ENCODE assay signal across 25 cellular contexts in the genomic region with DNA sequence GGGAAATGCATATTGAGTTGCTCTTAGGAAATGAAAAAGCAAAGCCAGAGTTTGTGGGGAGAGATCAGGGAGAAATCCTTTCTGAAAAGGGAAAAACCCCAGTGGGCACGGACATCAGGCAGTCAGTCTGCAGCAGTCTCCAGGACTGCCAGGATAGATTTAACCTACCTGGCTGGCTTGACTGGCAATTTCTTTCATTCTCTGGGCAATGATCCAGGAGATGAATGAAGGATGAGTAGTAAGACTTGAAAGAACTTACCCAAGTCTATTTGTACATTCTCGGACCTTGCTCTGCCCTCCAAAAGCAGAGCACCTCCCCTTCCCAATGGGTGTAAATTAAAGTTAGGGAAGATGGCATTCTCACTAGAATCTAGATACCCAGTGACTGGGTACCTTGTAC.
"Had no signal": no experiment of that assay in that cellular context is flagged by ENCODE, and none has a peak within 500 bp of the region (broad histone marks: within the 10 kb centered on the region; RNA-seq: fewer than 3 reads in every experiment).

No MANE protein-coding gene starts in this region.

- H3K27ac ChIP-seq: dorsolateral prefrontal cortex, esophagus squamous epithelium, left lung, prostate gland, skin epidermis, spleen, thoracic aorta, tibial nerve, upper lobe of left lung had no signal

- H3K4me3 Mint-ChIP-seq: endodermal cell; naive thymus-derived CD4-positive, alpha-beta T cell; nephron progenitor cell; stimulated activated naive B cell treated with anti-CD40 and anti-IgM and Interleukin-4, amounts not matched to agents 10 μg/mL and 1 μg/mL and 100 μg/mL, for 72 hours; stimulated activated naive CD8-positive, alpha-beta T cell treated with anti-CD3 and anti-CD28 coated beads, Interleukin-15, Interleukin-2, amounts not matched to agents 100 ng/mL and 50 ng/mL, for 24 hours had no signal

- H3K36me3 ChIP-seq: esophagus squamous epithelium, left lung, prostate gland, spleen, thoracic aorta, tibial nerve, upper lobe of left lung had no signal

- H3K9me3 Mint-ChIP-seq: endodermal cell, nephron progenitor cell had no signal

- H3K4me1 ChIP-seq: esophagus squamous epithelium, left lung, prostate gland, spleen, tibial nerve, upper lobe of left lung had no signal

- H3K9me3 ChIP-seq: esophagus squamous epithelium, left lung, prostate gland, spleen, thoracic aorta, tibial nerve, upper lobe of left lung had no signal

- H3K36me3 Mint-ChIP-seq: naive thymus-derived CD4-positive, alpha-beta T cell; stimulated activated naive B cell treated with anti-CD40 and anti-IgM and Interleukin-4, amounts not matched to agents 10 μg/mL and 1 μg/mL and 100 μg/mL, for 72 hours had no signal

- DNase-seq: dorsolateral prefrontal cortex; effector CD4-positive, alpha-beta T cell; endodermal cell; erythroblast; esophagus squamous epithelium; hypothalamus; kidney; left cardiac atrium; left lung; mesendoderm; midbrain; naive thymus-derived CD4-positive, alpha-beta T cell; nephron progenitor cell; nucleus accumbens; right cardiac atrium; spleen; stimulated activated CD4-positive, alpha-beta T cell treated with anti-CD3 and anti-CD28 coated beads, Interleukin-15, amount 100 ng/mL, for 24 hours; stimulated activated CD4-positive, alpha-beta T cell treated with anti-CD3 and anti-CD28 coated beads, Interleukin-2, amount 100 ng/mL, for 48 hours; stimulated activated naive B cell treated with anti-CD40 and anti-IgM and Interleukin-4, amounts not matched to agents 10 μg/mL and 1 μg/mL and 100 μg/mL, for 72 hours; upper lobe of left lung had no signal

- H3K27ac Mint-ChIP-seq: endodermal cell; naive thymus-derived CD4-positive, alpha-beta T cell; nephron progenitor cell; stimulated activated naive B cell treated with anti-CD40 and anti-IgM and Interleukin-4, amounts not matched to agents 10 μg/mL and 1 μg/mL and 100 μg/mL, for 72 hours; stimulated activated naive CD8-positive, alpha-beta T cell treated with anti-CD3 and anti-CD28 coated beads, Interleukin-15, Interleukin-2, amounts not matched to agents 100 ng/mL and 50 ng/mL, for 24 hours had no signal

- H3K4me3 ChIP-seq: dorsolateral prefrontal cortex, esophagus squamous epithelium, left lung, prostate gland, skin epidermis, spleen, thoracic aorta, tibial nerve, upper lobe of left lung had no signal

- H3K27me3 ChIP-seq: dorsolateral prefrontal cortex, esophagus squamous epithelium, left lung, spleen, tibial nerve, upper lobe of left lung had no signal

- H3K27me3 Mint-ChIP-seq: stimulated activated naive CD8-positive, alpha-beta T cell treated with anti-CD3 and anti-CD28 coated beads, Interleukin-15, Interleukin-2, amounts not matched to agents 100 ng/mL and 50 ng/mL, for 24 hours had no signal

- H3K4me1 Mint-ChIP-seq: endodermal cell; naive thymus-derived CD4-positive, alpha-beta T cell; nephron progenitor cell had no signal

- ATAC-seq: left cardiac atrium; left lung; naive thymus-derived CD4-positive, alpha-beta T cell; right cardiac atrium; stimulated activated naive B cell treated with anti-CD40 and anti-IgM and Interleukin-4, amounts not matched to agents 10 μg/mL and 1 μg/mL and 100 μg/mL, for 72 hours had no signal
